ENCODE assay signal across 8 cellular contexts in genomic region chr9:92728831-92729734, GRCh38. TPM values are rescaled to one million over a fixed set of nuclear protein-coding genes. Genes with fewer than 3 reads are reported as not detected.
DNase-seq lines count a peak whose midpoint lies in the region; ATAC-seq, FAIRE-seq and TF ChIP-seq lines count a peak whose summit lies in the region.

No MANE protein-coding gene starts in this region.

- H3K9me3 ChIP-seq in Peyer's patch, result no peaks in the 10 kb centered on the region
- H3K9me3 ChIP-seq in testis, result no peaks in the 10 kb centered on the region

- FAIRE-seq in urothelium cell line (lab: Jason Lieb, UNC), result no peak

- DNase-seq in AG04449 (ENCODE audit: low read depth, low spot score), result no peak
- peak; percentile 48 to 84 (median 78) for DNase-seq in Peyer's patch
- DNase-seq in left cardiac atrium, result no peak
- DNase-seq in testis, result peak; percentile 41
- DNase-seq in urothelium cell line (ENCODE audit: low spot score), result no peak
- DNase-seq in dedifferentiated amniotic fluid mesenchymal stem cell (ENCODE audit: extremely low spot score), result no peak

- intact Hi-C loops in left cardiac atrium (cut with DNase I) (loop anchor here (2.0 to 5.0 kb wide), 2 partner anchors 62 to 63 kb away; no protein-coding TSS in a partner anchor), testis (cut with DNase I; ENCODE audit: low total_unique reads) (no loop called here)

- ATAC-seq in GM18858 (IDR thresholded peaks at IDR 0.05; ENCODE audit: unreplicated experiment) (peak; percentile 80), HG02973 (IDR thresholded peaks at IDR 0.05; ENCODE audit: unreplicated experiment) (peak; percentile 91), left cardiac atrium (peak; percentile 28 to 69)

- no peak overlapping the region for H3K4me3 ChIP-seq in AG04449 (ENCODE audit: low read depth, low read length)
- H3K4me3 ChIP-seq in Peyer's patch, result peak overlapping the region in 2 of 4 donors; percentile 7 to 29
- H3K4me3 ChIP-seq in testis, result no peak overlapping the region

- WGBS in testis, 2 donors, result 83 to 90% methylated on average over 17 to 22 of the region's 22 CpGs

- peak; percentile 77 for TF ChIP-seq CTCF in AG04449 (IDR thresholded peaks at IDR 0.05; ENCODE audit: insufficient read depth, low read length, missing control alignments)
- TF ChIP-seq CTCF in Peyer's patch (IDR thresholded peaks at IDR 0.05), result peak in 3 of 6 experiments; percentile 8 to 40 (median 32)
- TF ChIP-seq CTCF in testis (IDR thresholded peaks at IDR 0.05), result peak in 1 of 3 experiments; percentile 36

- H3K27ac ChIP-seq in Peyer's patch (peak overlapping the region in 2 of 4 donors; percentile 42 to 79), testis (no peak overlapping the region)

- POLR2A ChIA-PET in AG04449 (lab: Yijun Ruan, JAX), result no interaction called here

- CTCF ChIA-PET in AG04449 (lab: Yijun Ruan, JAX), result interaction anchor here (0.8 to 9.6 kb wide), 12 partner anchors 8 to 66 kb away, joined by 3 to 107 read pairs (median 4); no protein-coding TSS in a partner anchor

- H3K36me3 ChIP-seq in Peyer's patch, result peaks cover 0 to 11% (median 0%) of the 10 kb centered on the region in 3 donors
- H3K36me3 ChIP-seq in testis (ENCODE audit: low read depth, missing control alignments), result no peaks in the 10 kb centered on the region

- H3K27me3 ChIP-seq in Peyer's patch (no peaks in the 10 kb centered on the region), testis (no peaks in the 10 kb centered on the region)

- TF ChIP-seq POLR2A in Peyer's patch (IDR thresholded peaks at IDR 0.05) (no peak), testis (IDR thresholded peaks at IDR 0.05) (no peak)

- H3K4me1 ChIP-seq in Peyer's patch (peaks cover 0 to 23% (median 6%) of the 10 kb centered on the region in 4 donors), testis (peaks cover 11% of the 10 kb centered on the region)

RNA-seq across cellular contexts. Expression of gene BICD2, which starts 35.5 kb away (rescaled TPM):
- total RNA-seq in Peyer's patch (10 to 100 TPM in 2 of 4 donors, 1 to 10 TPM in 2; 4.2 to 41.3 (median 8.8) TPM), left cardiac atrium (10 to 100 TPM; 31.0 to 36.6 TPM), testis (10 to 100 TPM; 48.0 to 55.7 TPM)
- 24.0 TPM for polyA plus RNA-seq in testis (ENCODE audit: insufficient read depth, low read depth, low replicate concordance)

RNA-seq across cellular contexts. Expression of gene IPPK, which starts 59.2 kb away (rescaled TPM):
- total RNA-seq in Peyer's patch, result 10 to 100 TPM in 2 of 4 donors, 1 to 10 TPM in 2; 6.3 to 15.7 (median 10.1) TPM
- 10 to 100 TPM in 1 of 2 donors, 1 to 10 TPM in 1; 6.1 to 19.6 TPM for total RNA-seq in left cardiac atrium
- total RNA-seq in testis, result 10 to 100 TPM; 21.0 to 25.0 TPM
- polyA plus RNA-seq in testis (ENCODE audit: insufficient read depth, low read depth, low replicate concordance), result 21.9 TPM

Comparison
In these comparisons a context has a peak if more than half of its experiments do, and no peak if none do; other contexts are left out.
1. DNase-seq: peak in Peyer's patch (3 of 3) and testis (single experiment); none in AG04449 (single experiment), left cardiac atrium (single experiment), urothelium cell line (single experiment) and dedifferentiated amniotic fluid mesenchymal stem cell (single experiment).
2. Peak in every context shown above with its lines, with median percentiles within 50 percentile points of each other: ATAC-seq.